23 cellular contexts compared by ENCODE assay signal in the genomic region with DNA sequence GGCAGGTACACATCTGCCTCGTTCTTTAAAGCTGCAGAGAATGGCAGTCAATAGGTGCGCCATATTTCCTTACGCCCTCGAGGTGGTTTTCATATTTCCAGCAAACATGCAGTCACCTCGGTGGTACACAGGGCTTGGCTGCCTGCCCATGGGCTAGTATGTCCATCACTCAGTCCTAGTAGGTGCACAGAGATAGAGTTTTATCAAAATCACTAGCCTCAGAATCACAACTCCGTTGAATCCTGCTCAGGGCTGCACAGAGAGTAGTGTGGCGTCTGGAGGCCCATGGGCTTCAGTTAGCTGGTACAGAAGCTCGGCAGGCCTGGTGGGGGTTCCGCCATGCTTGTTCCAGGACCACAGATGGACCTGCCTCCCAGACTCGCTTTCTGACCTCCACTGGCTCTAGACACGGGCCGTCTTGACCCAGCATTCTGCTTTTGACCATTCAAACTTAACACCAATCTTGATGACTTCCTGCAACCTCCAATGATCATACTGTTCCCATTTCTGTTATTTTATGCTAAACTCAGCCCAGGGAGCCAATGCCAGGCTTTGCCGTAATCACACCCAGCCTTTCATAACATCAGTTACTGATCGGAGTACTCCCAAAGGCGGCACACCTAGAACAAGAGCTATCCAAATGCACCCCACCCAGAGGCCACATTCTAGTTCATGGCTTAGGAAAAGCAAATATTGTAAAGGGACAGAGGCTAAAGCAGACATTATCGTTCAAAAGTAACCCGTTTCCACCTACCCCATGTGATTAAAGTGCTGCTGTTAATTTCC.
DNase-seq lines count a peak whose midpoint lies in the region; ATAC-seq, FAIRE-seq and TF ChIP-seq lines count a peak whose summit lies in the region.
"Had no signal": no experiment of that assay in that cellular context is flagged by ENCODE, and none has a peak within 500 bp of the region (broad histone marks: within the 10 kb centered on the region; RNA-seq: fewer than 3 reads in every experiment).

No MANE protein-coding gene starts in this region.

- ATAC-seq in gastroesophageal sphincter, result no peak
- no peak for ATAC-seq in activated CD8-positive, alpha-beta memory T cell treated with anti-CD3 and anti-CD28 coated beads, Interleukin-2, amount 10 ng/mL, durations not matched to agents 7 days and 5 days
- ATAC-seq in activated T-cell treated with anti-CD3 and anti-CD28 coated beads, Interleukin-2, amount 50 U/mL, for 4 hours, result no peak
- ATAC-seq: A549 had no signal

- peaks cover 10% of the 10 kb centered on the region for H4K20me1 ChIP-seq in astrocyte (ENCODE audit: insufficient read depth, low read length)

- TF ChIP-seq CTCF in astrocyte (IDR thresholded peaks at IDR 0.05; ENCODE audit: insufficient read depth, low read depth, low read length) (no peak), gastroesophageal sphincter (IDR thresholded peaks at IDR 0.05) (no peak), nephron progenitor cell (IDR thresholded peaks at IDR 0.05) (no peak)

- H3K4me1 ChIP-seq in astrocyte (ENCODE audit: insufficient read depth, low read length), result peaks cover 40% of the 10 kb centered on the region
- peaks cover 0 to 27% (median 6%) of the 10 kb centered on the region in 3 donors for H3K4me1 ChIP-seq in gastroesophageal sphincter
- H3K4me1 ChIP-seq in stomach smooth muscle (ENCODE audit: control insufficient read depth, insufficient read depth, low read length), result peaks cover 27% of the 10 kb centered on the region
- H3K4me1 ChIP-seq: SJCRH30 had no signal

- H3K9ac ChIP-seq in astrocyte (ENCODE audit: low read length), result no peak overlapping the region
- H3K9ac ChIP-seq in stomach smooth muscle (ENCODE audit: low read length in 2 of 2), result no peak overlapping the region

- H3K36me3 Mint-ChIP-seq in astrocyte (ENCODE audit: low read depth, unreplicated experiment), result peaks cover 43% of the 10 kb centered on the region
- H3K36me3 Mint-ChIP-seq in nephron progenitor cell (ENCODE audit: low read depth), result peaks cover 62% of the 10 kb centered on the region
- no peaks in the 10 kb centered on the region for H3K36me3 Mint-ChIP-seq in activated CD8-positive, alpha-beta memory T cell treated with anti-CD3 and anti-CD28 coated beads, Interleukin-2, amount 10 ng/mL, durations not matched to agents 7 days and 5 days
- no peaks in the 10 kb centered on the region for H3K36me3 Mint-ChIP-seq in activated T-cell treated with anti-CD3 and anti-CD28 coated beads, Interleukin-2, amount 50 U/mL, for 4 hours (ENCODE audit: insufficient read depth)
- H3K36me3 Mint-ChIP-seq: CD14-positive monocyte had no signal

- no peaks in the 10 kb centered on the region for H3K79me2 ChIP-seq in astrocyte (ENCODE audit: insufficient read depth, low read length)

- H3K4me3 Mint-ChIP-seq in astrocyte (ENCODE audit: unreplicated experiment) (no peak overlapping the region), nephron progenitor cell (no peak overlapping the region)
- no peak overlapping the region for H3K4me3 Mint-ChIP-seq in activated CD8-positive, alpha-beta memory T cell treated with anti-CD3 and anti-CD28 coated beads, Interleukin-2, amount 10 ng/mL, durations not matched to agents 7 days and 5 days
- H3K4me3 Mint-ChIP-seq in activated T-cell treated with anti-CD3 and anti-CD28 coated beads, Interleukin-2, amount 50 U/mL, for 4 hours, result no peak overlapping the region
- H3K4me3 Mint-ChIP-seq: B cell, CD14-positive monocyte, HFFc6 had no signal

- H3K9me3 Mint-ChIP-seq in astrocyte (ENCODE audit: unreplicated experiment), result no peaks in the 10 kb centered on the region
- no peaks in the 10 kb centered on the region for H3K9me3 Mint-ChIP-seq in nephron progenitor cell
- H3K9me3 Mint-ChIP-seq in activated CD8-positive, alpha-beta memory T cell treated with anti-CD3 and anti-CD28 coated beads, Interleukin-2, amount 10 ng/mL, durations not matched to agents 7 days and 5 days (ENCODE audit: low read depth), result no peaks in the 10 kb centered on the region
- H3K9me3 Mint-ChIP-seq in activated T-cell treated with anti-CD3 and anti-CD28 coated beads, Interleukin-2, amount 50 U/mL, for 4 hours, result no peaks in the 10 kb centered on the region
- H3K9me3 Mint-ChIP-seq: HFFc6 had no signal

- H3K4me1 Mint-ChIP-seq in astrocyte (ENCODE audit: low read depth, unreplicated experiment) (peaks cover 28% of the 10 kb centered on the region), nephron progenitor cell (peaks cover 27% of the 10 kb centered on the region)
- peaks cover 7% of the 10 kb centered on the region for H3K4me1 Mint-ChIP-seq in activated CD8-positive, alpha-beta memory T cell treated with anti-CD3 and anti-CD28 coated beads, Interleukin-2, amount 10 ng/mL, durations not matched to agents 7 days and 5 days
- H3K4me1 Mint-ChIP-seq in activated T-cell treated with anti-CD3 and anti-CD28 coated beads, Interleukin-2, amount 50 U/mL, for 4 hours (ENCODE audit: low read depth), result no peaks in the 10 kb centered on the region

- no peaks in the 10 kb centered on the region for H3K27me3 ChIP-seq in astrocyte (ENCODE audit: insufficient read depth, low read length)
- no peaks in the 10 kb centered on the region for H3K27me3 ChIP-seq in gastroesophageal sphincter
- H3K27me3 ChIP-seq in stomach smooth muscle (ENCODE audit: control insufficient read depth in 1 of 2, insufficient read depth in 2 of 2, low read length in 2 of 2), result no peaks in the 10 kb centered on the region
- H3K27me3 ChIP-seq: SJCRH30 had no signal

- H3K36me3 ChIP-seq in astrocyte (ENCODE audit: insufficient read depth, low read length) (peaks cover 59% of the 10 kb centered on the region), gastroesophageal sphincter (peaks cover 0 to 80% of the 10 kb centered on the region in 2 donors), stomach smooth muscle (ENCODE audit: control insufficient read depth in 2 of 2, insufficient read depth in 2 of 2, low read length in 2 of 2) (peaks cover 60 to 65% of the 10 kb centered on the region in 2 donors)

- TF ChIP-seq POLR2A in gastroesophageal sphincter (IDR thresholded peaks at IDR 0.05), result no peak

- peak overlapping the region; percentile 75 for H3K27ac Mint-ChIP-seq in astrocyte (ENCODE audit: unreplicated experiment)
- peak overlapping the region; percentile 26 for H3K27ac Mint-ChIP-seq in nephron progenitor cell
- no peak overlapping the region for H3K27ac Mint-ChIP-seq in activated CD8-positive, alpha-beta memory T cell treated with anti-CD3 and anti-CD28 coated beads, Interleukin-2, amount 10 ng/mL, durations not matched to agents 7 days and 5 days
- H3K27ac Mint-ChIP-seq: B cell, CD14-positive monocyte, HFFc6 had no signal

- no peak overlapping the region for H2AFZ ChIP-seq in astrocyte (ENCODE audit: low read depth, low read length)

- no peaks in the 10 kb centered on the region for H3K27me3 Mint-ChIP-seq in astrocyte (ENCODE audit: low read depth, unreplicated experiment)
- H3K27me3 Mint-ChIP-seq in nephron progenitor cell (ENCODE audit: low read depth, poor library complexity), result no peaks in the 10 kb centered on the region
- peaks cover 34% of the 10 kb centered on the region for H3K27me3 Mint-ChIP-seq in activated CD8-positive, alpha-beta memory T cell treated with anti-CD3 and anti-CD28 coated beads, Interleukin-2, amount 10 ng/mL, durations not matched to agents 7 days and 5 days
- peaks cover 45% of the 10 kb centered on the region for H3K27me3 Mint-ChIP-seq in activated T-cell treated with anti-CD3 and anti-CD28 coated beads, Interleukin-2, amount 50 U/mL, for 4 hours (ENCODE audit: low read depth)

- no peak for TF ChIP-seq EP300 in gastroesophageal sphincter (IDR thresholded peaks at IDR 0.05)

- H3K4me3 ChIP-seq in astrocyte (ENCODE audit: insufficient read depth, low read depth, low read length), result no peak overlapping the region
- H3K4me3 ChIP-seq in gastroesophageal sphincter, result no peak overlapping the region
- no peak overlapping the region for H3K4me3 ChIP-seq in stomach smooth muscle (ENCODE audit: low read length in 2 of 2)
- H3K4me3 ChIP-seq: A549, SJCRH30 had no signal

- CTCF ChIA-PET in activated CD8-positive, alpha-beta memory T cell treated with anti-CD3 and anti-CD28 coated beads, Interleukin-2, amount 10 ng/mL, durations not matched to agents 7 days and 5 days (lab: Charles Lee), result no interaction called here

- H3K27ac ChIP-seq in astrocyte (ENCODE audit: low read depth, low read length), result no peak overlapping the region
- H3K27ac ChIP-seq in gastroesophageal sphincter, result peak overlapping the region in 3 of 4 donors; percentile 3 to 80 (median 50)
- peak overlapping the region; percentile 11 for H3K27ac ChIP-seq in stomach smooth muscle (ENCODE audit: low read length)
- H3K27ac ChIP-seq: A549, RWPE1, SJCRH30 had no signal

- H3K4me2 ChIP-seq in astrocyte (ENCODE audit: low read length), result no peak overlapping the region
- H3K4me2 ChIP-seq: A549 had no signal

- no peaks in the 10 kb centered on the region for H3K9me3 ChIP-seq in astrocyte (ENCODE audit: insufficient read depth, low read depth, low read length)
- H3K9me3 ChIP-seq in gastroesophageal sphincter, result no peaks in the 10 kb centered on the region
- no peaks in the 10 kb centered on the region for H3K9me3 ChIP-seq in stomach smooth muscle (ENCODE audit: control insufficient read depth in 2 of 2, low read length in 2 of 2)
- H3K9me3 ChIP-seq: A549, SJCRH30 had no signal

- 82 to 90% methylated on average over 5 to 12 of the region's 17 CpGs for WGBS in gastroesophageal sphincter (ENCODE audit: low coverage in 1 of 2), 2 donors

- FAIRE-seq in astrocyte (lab: Jason Lieb, UNC), result no peak
- FAIRE-seq: A549, D721Med, H54, HepG2 had no signal

- DNase-seq in astrocyte (ENCODE audit: low read depth) (no peak), nephron progenitor cell (no peak), HuH-7 (ENCODE audit: low spot score) (no peak), SK-N-DZ (ENCODE audit: low spot score) (no peak)
- DNase-seq in activated CD8-positive, alpha-beta memory T cell treated with anti-CD3 and anti-CD28 coated beads, Interleukin-2, amount 10 ng/mL, durations not matched to agents 7 days and 5 days, result no peak
- DNase-seq in activated T-cell treated with anti-CD3 and anti-CD28 coated beads, Interleukin-2, amount 50 U/mL, for 4 hours, result no peak
- DNase-seq: EL; GF-D8; HFFc6; KG1; NCI-H1092; NCI-H1436; NK-92 treated with Interleukin-12 subunit alpha and Interleukin-12 subunit beta, amount 100 ng/mL, for 24 hours; SJCRH30 had no signal
